In the genomic region with DNA sequence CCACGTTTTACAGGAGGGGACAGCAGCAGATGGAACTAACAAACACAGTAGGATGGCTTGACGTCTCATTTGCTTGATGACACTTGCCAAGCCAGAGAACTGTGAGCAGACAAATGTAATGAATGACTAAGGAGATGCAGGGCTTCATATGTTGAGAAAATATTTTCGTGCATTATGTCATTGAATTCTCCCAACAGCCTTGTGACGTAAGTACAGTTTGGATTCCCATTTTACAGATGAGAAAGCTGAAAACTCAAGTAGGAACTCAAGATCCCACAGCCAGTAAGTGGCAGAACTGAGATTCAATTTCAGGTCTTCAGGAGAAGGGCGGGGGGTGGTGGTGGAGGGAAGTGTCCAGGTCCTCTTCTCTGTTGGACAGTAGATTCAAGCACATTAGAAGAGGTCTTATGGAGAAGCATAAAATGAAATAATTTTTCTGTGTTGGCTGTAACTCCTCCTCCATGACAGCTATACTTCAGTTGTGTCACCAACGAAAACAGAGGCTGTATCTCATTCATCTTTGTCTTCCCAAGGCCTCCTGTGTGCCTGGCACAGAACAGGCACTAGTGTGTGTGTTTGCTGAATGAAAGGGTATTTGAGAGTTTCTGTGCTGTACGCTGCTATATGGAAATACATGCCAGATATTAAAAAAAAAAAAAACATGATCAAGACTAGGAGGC, we compare ENCODE assay signal across 10 cellular contexts. TPM values are rescaled to one million over a fixed set of nuclear protein-coding genes. Genes with fewer than 3 reads are reported as not detected.
A peak's percentile ranks its signal among the peaks of the same experiment; 100 is the strongest.
DNase-seq lines count a peak whose midpoint lies in the region; ATAC-seq and TF ChIP-seq lines count a peak whose summit lies in the region.
"Had no signal": no experiment of that assay in that cellular context is flagged by ENCODE, and none has a peak within 500 bp of the region (broad histone marks: within the 10 kb centered on the region; RNA-seq: fewer than 3 reads in every experiment).

No MANE protein-coding gene starts in this region.

- no peak overlapping the region for H3K27ac Mint-ChIP-seq in activated T-cell treated with anti-CD3 and anti-CD28 coated beads, Interleukin-2, amount 50 U/mL, for 72 hours
- H3K27ac Mint-ChIP-seq in type B pancreatic cell = no peak overlapping the region
- H3K27ac Mint-ChIP-seq: stimulated activated memory B cell treated with anti-CD40 and anti-IgM and Interleukin-4, amounts not matched to agents 10 μg/mL and 1 μg/mL and 100 μg/mL, for 72 hours had no signal

- peak overlapping the region; percentile 15 to 86 for H3K4me3 Mint-ChIP-seq in activated T-cell treated with anti-CD3 and anti-CD28 coated beads, Interleukin-2, amount 50 U/mL, for 72 hours
- H3K4me3 Mint-ChIP-seq in type B pancreatic cell = peak overlapping the region; percentile 91

- ATAC-seq in activated T-cell treated with anti-CD3 and anti-CD28 coated beads, Interleukin-2, amount 50 U/mL, for 72 hours (replicated peaks in 1 of 2) = no peak
- ATAC-seq: stimulated activated memory B cell treated with anti-CD40 and anti-IgM and Interleukin-4, amounts not matched to agents 10 μg/mL and 1 μg/mL and 100 μg/mL, for 72 hours had no signal

- peaks cover 0 to 2% of the 10 kb centered on the region in 2 donors for H3K36me3 Mint-ChIP-seq in activated T-cell treated with anti-CD3 and anti-CD28 coated beads, Interleukin-2, amount 50 U/mL, for 72 hours (ENCODE audit: insufficient read depth in 2 of 2)
- peaks cover 3% of the 10 kb centered on the region for H3K36me3 Mint-ChIP-seq in type B pancreatic cell
- H3K36me3 Mint-ChIP-seq: stimulated activated memory B cell treated with anti-CD40 and anti-IgM and Interleukin-4, amounts not matched to agents 10 μg/mL and 1 μg/mL and 100 μg/mL, for 72 hours had no signal

- peaks cover 38% of the 10 kb centered on the region for H3K27me3 Mint-ChIP-seq in activated T-cell treated with anti-CD3 and anti-CD28 coated beads, Interleukin-2, amount 50 U/mL, for 72 hours (ENCODE audit: low read depth)
- H3K27me3 Mint-ChIP-seq in type B pancreatic cell = peaks cover 49% of the 10 kb centered on the region

- H3K27ac ChIP-seq in cingulate gyrus (ENCODE audit: low read depth, low read length) = peak overlapping the region; percentile 85

- H3K9me3 Mint-ChIP-seq in activated T-cell treated with anti-CD3 and anti-CD28 coated beads, Interleukin-2, amount 50 U/mL, for 72 hours = no peaks in the 10 kb centered on the region
- peaks cover 4% of the 10 kb centered on the region for H3K9me3 Mint-ChIP-seq in type B pancreatic cell
- H3K9me3 Mint-ChIP-seq: stimulated activated memory B cell treated with anti-CD40 and anti-IgM and Interleukin-4, amounts not matched to agents 10 μg/mL and 1 μg/mL and 100 μg/mL, for 72 hours had no signal

- no peak for DNase-seq in activated T-cell treated with anti-CD3 and anti-CD28 coated beads, Interleukin-2, amount 50 U/mL, for 72 hours
- DNase-seq in activated T-cell treated with anti-CD3 and anti-CD28 coated beads, Interleukin-2, amount 50 U/mL, for 48 hours = no peak
- DNase-seq in midbrain (lab: John Stamatoyannopoulos, UW) (peak; percentile 49), type B pancreatic cell (ENCODE audit: extremely low spot score, unreplicated experiment) (no peak), HuH-7.5 (ENCODE audit: low spot score) (no peak), HuH-7 (ENCODE audit: low spot score) (no peak), NCI-H128 (lab: John Stamatoyannopoulos, UW; ENCODE audit: unreplicated experiment) (no peak)
- DNase-seq: MM.1S had no signal

- H3K4me1 Mint-ChIP-seq in activated T-cell treated with anti-CD3 and anti-CD28 coated beads, Interleukin-2, amount 50 U/mL, for 72 hours (ENCODE audit: low read depth) = peaks cover 13% of the 10 kb centered on the region
- H3K4me1 Mint-ChIP-seq in type B pancreatic cell (ENCODE audit: unreplicated experiment) = peaks cover 30% of the 10 kb centered on the region

- TF ChIP-seq CTCF in type B pancreatic cell (conservative IDR thresholded peaks at IDR 0.05) = no peak

RNA-seq across cellular contexts. Expression of a gene that starts 2.2 kb away (rescaled TPM):
- total RNA-seq in activated T-cell treated with anti-CD3 and anti-CD28 coated beads, Interleukin-2, amount 50 U/mL, for 72 hours = 1 to 10 TPM; 4.4 to 6.1 TPM
- 4.3 and 28.8 TPM in 2 replicates for total RNA-seq in type B pancreatic cell (ENCODE audit: low replicate concordance)

RNA-seq across cellular contexts. Expression of a gene that starts 49.2 kb away (rescaled TPM):
- 10 to 100 TPM; 15.0 to 21.6 TPM for total RNA-seq in activated T-cell treated with anti-CD3 and anti-CD28 coated beads, Interleukin-2, amount 50 U/mL, for 72 hours
- 24.7 and 28.4 TPM in 2 replicates for total RNA-seq in type B pancreatic cell (ENCODE audit: low replicate concordance)
